ENCODE assay signal across 22 cellular contexts in the genomic region with DNA sequence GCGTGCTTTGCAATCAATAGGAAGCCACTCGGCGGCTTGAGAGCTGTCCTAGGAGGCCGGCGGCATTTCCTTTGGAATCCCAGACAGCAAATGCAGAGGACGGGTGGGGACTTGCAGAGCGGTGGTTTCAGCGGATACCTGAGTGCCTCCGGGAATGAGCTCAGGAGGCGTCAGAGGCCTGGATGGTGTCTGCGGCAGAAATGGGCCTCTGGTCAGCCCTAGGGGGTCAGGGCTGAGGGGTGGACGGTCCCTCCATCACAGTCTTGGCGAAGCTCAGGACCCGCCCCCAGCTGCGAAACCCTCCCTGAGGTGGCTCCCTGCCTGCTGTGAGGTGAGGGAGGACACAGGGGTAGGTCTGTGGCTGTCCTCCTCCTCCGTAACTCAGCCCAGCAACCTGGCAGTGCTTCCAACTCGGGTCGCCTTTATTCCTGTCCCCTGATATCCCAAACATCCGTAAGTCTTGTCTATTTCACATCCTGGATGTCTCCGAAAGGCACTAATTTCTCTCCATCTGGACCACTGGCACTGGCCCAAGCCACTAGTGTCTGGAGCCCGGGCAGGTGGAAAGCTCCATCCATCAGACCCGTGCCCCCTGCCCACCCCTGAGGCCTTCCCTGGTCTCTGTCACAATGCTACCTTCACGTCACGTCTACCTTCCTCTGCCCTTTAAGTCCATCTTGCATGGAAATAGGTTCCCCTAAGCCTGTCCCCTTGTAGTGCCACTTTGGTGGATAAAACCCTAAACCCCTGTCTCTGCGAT.
DNase-seq lines count a peak whose midpoint lies in the region; ATAC-seq, FAIRE-seq and TF ChIP-seq lines count a peak whose summit lies in the region.
"Had no signal": no experiment of that assay in that cellular context is flagged by ENCODE, and none has a peak within 500 bp of the region (broad histone marks: within the 10 kb centered on the region; RNA-seq: fewer than 3 reads in every experiment).

No MANE protein-coding gene starts in this region.

- no peak for FAIRE-seq in H1 (lab: Jason Lieb, UNC)
- FAIRE-seq: GM19239, H54 had no signal

- no peak overlapping the region for H3K56ac ChIP-seq in H1 (replicated peaks; ENCODE audit: insufficient read length, low read depth, low read length)

- H3K14ac ChIP-seq in H1 (ENCODE audit: insufficient read length), result no peak overlapping the region

- H3K27me3 ChIP-seq in H7 (ENCODE audit: control insufficient read depth, insufficient read depth, low read length) (no peaks in the 10 kb centered on the region), H1 (replicated peaks in 1 of 4; ENCODE audit: control insufficient read depth in 3 of 4, extremely low read depth in 1 of 4, insufficient read depth in 3 of 4, low read length in 3 of 4) (no peaks in the 10 kb centered on the region), neural progenitor cell (no peaks in the 10 kb centered on the region), ovary (no peaks in the 10 kb centered on the region)
- H3K27me3 ChIP-seq: Peyer's patch had no signal

- H3K9ac ChIP-seq in H1 (replicated peaks in 1 of 4; ENCODE audit: extremely low read depth in 1 of 4, low read depth in 3 of 4, low read length in 3 of 4) (no peak overlapping the region), neural progenitor cell (no peak overlapping the region)

- peaks cover 2% of the 10 kb centered on the region for H3K9me3 Mint-ChIP-seq in neural progenitor cell

- no peak overlapping the region for H3K4me3 ChIP-seq in H7 (ENCODE audit: insufficient read depth, low read depth, low read length)
- H3K4me3 ChIP-seq in H1 (ENCODE audit: extremely low read depth in 1 of 4, insufficient read depth in 2 of 4, low read depth in 3 of 4, low read length in 4 of 4), result no peak overlapping the region
- H3K4me3 ChIP-seq in neural progenitor cell, result no peak overlapping the region
- H3K4me3 ChIP-seq in ovary, result no peak overlapping the region
- H3K4me3 ChIP-seq in OCI-LY7 (ENCODE audit: low read depth, low read length, poor library complexity, severe bottlenecking), result no peak overlapping the region
- H3K4me3 ChIP-seq: MG63, Peyer's patch had no signal

- H3K4ac ChIP-seq in H1 (replicated peaks; ENCODE audit: insufficient read length, low read depth, low read length), result no peak overlapping the region

- POLR2A ChIA-PET in H1 (lab: Charles Lee; ENCODE audit: partially characterized antibody), result no interaction called here
- POLR2A ChIA-PET in OCI-LY7 (lab: Charles Lee), result no interaction called here

- intact Hi-C loops in ovary (cut with DNase I), result loop anchor here in 1 of 4 donors (10.0 kb wide), 1 partner anchor 56 kb away; no protein-coding TSS in a partner anchor
- intact Hi-C loops in OCI-LY7 (cut with micrococcal nuclease; ENCODE audit: unreplicated experiment), result no loop called here

- BruUV-seq in OCI-LY7 (replicated peaks; lab: Mats Ljungman, UMichigan), result no TSS peak

- H3K27ac ChIP-seq in H1 (ENCODE audit: low read depth, low read length) (no peak overlapping the region), neural progenitor cell (no peak overlapping the region), ovary (no peak overlapping the region), OCI-LY7 (ENCODE audit: low read depth, low read length, poor library complexity, severe bottlenecking) (no peak overlapping the region)
- H3K27ac ChIP-seq: Peyer's patch had no signal

- H3K4me1 ChIP-seq in H1 (replicated peaks in 1 of 4; ENCODE audit: control insufficient read depth in 3 of 4, insufficient read depth in 4 of 4, low read length in 3 of 4), result no peaks in the 10 kb centered on the region; a peak in 1 of 7 replicates
- no peaks in the 10 kb centered on the region for H3K4me1 ChIP-seq in neural progenitor cell
- no peaks in the 10 kb centered on the region for H3K4me1 ChIP-seq in ovary (ENCODE audit: insufficient read depth)
- no peaks in the 10 kb centered on the region for H3K4me1 ChIP-seq in OCI-LY7 (ENCODE audit: insufficient read depth, low read length, poor library complexity, severe bottlenecking)
- H3K4me1 ChIP-seq: Peyer's patch had no signal

- no peak overlapping the region for H3K23ac ChIP-seq in H1 (ENCODE audit: insufficient read length)

- H4K5ac ChIP-seq in H1 (ENCODE audit: insufficient read length, low read depth, low read length), result no peak overlapping the region

- peak overlapping the region; percentile 45; the same call in 1 of the 2 replicates for H4K8ac ChIP-seq in H1 (ENCODE audit: extremely low read depth, insufficient read depth, low read length)

- H2AK5ac ChIP-seq in H1 (ENCODE audit: low read depth, low read length), result no peak overlapping the region

- TF ChIP-seq POLR2A in H1 (IDR thresholded peaks at IDR 0.05; ENCODE audit: control extremely low read depth in 1 of 2, low read depth in 2 of 2, low read length in 2 of 2) (no peak), ovary (IDR thresholded peaks at IDR 0.05) (no peak)

- H3K9me3 ChIP-seq in H1 (ENCODE audit: insufficient read depth in 2 of 2, low read depth in 1 of 2, low read length in 1 of 2), result no peaks in the 10 kb centered on the region
- no peaks in the 10 kb centered on the region for H3K9me3 ChIP-seq in neural progenitor cell (ENCODE audit: low read depth)
- H3K9me3 ChIP-seq in ovary, result no peaks in the 10 kb centered on the region
- no peaks in the 10 kb centered on the region for H3K9me3 ChIP-seq in OCI-LY7 (ENCODE audit: low read length)
- H3K9me3 ChIP-seq: MG63, Peyer's patch had no signal

- H3F3A ChIP-seq in neural progenitor cell (ENCODE audit: low read depth), result no peaks in the 10 kb centered on the region

- H2BK15ac ChIP-seq in H1 (ENCODE audit: low read length), result no peak overlapping the region

- H3K4me1 Mint-ChIP-seq in neural progenitor cell, result no peaks in the 10 kb centered on the region
- H3K4me1 Mint-ChIP-seq: CD4-positive, CD25-positive, alpha-beta regulatory T cell had no signal

- TF ChIP-seq CTCF in H1 (IDR thresholded peaks at IDR 0.05; ENCODE audit: control extremely low read depth in 1 of 3, insufficient read depth in 1 of 3, low read depth in 1 of 3, low read length in 3 of 3) (no peak), neural progenitor cell (IDR thresholded peaks at IDR 0.05) (no peak), ovary (IDR thresholded peaks at IDR 0.05) (no peak), OCI-LY7 (conservative IDR thresholded peaks at IDR 0.05; ENCODE audit: low read length) (no peak)

- no peaks in the 10 kb centered on the region for H3K36me3 Mint-ChIP-seq in neural progenitor cell
- H3K36me3 Mint-ChIP-seq: CD4-positive, CD25-positive, alpha-beta regulatory T cell had no signal

- no peaks in the 10 kb centered on the region for H3K79me2 ChIP-seq in H1 (ENCODE audit: control insufficient read depth in 1 of 2, insufficient read depth in 2 of 2, low read length in 2 of 2)
- H3K79me2 ChIP-seq in neural progenitor cell (ENCODE audit: low read depth), result no peaks in the 10 kb centered on the region
- H3K79me2 ChIP-seq in OCI-LY7 (ENCODE audit: insufficient read depth, low read depth, low read length), result no peaks in the 10 kb centered on the region

- H2BK5ac ChIP-seq in H1 (ENCODE audit: low read depth, low read length), result no peak overlapping the region

- no peak for TF ChIP-seq RAD21 in H1 (IDR thresholded peaks at IDR 0.05 in 1 of 2, conservative IDR thresholded peaks at IDR 0.05 in 1 of 2; ENCODE audit: low read depth in 2 of 2, low read length in 2 of 2)

- H3K27me3 Mint-ChIP-seq in neural progenitor cell (ENCODE audit: insufficient read depth, low read depth), result peaks cover 7% of the 10 kb centered on the region

- peak; percentile 62 for DNase-seq in H7
- peak; percentile 57 for DNase-seq in NCI-H2171 (lab: John Stamatoyannopoulos, UW)
- DNase-seq in H1 (ENCODE audit: low read depth in 1 of 2, low spot score in 2 of 2), result no peak
- DNase-seq in neural progenitor cell (ENCODE audit: low spot score), result peak; percentile 29
- DNase-seq in ovary, result no peak
- no peak for DNase-seq in OCI-LY7 (ENCODE audit: low spot score)
- DNase-seq in superior temporal gyrus (ENCODE audit: extremely low spot score), result no peak
- DNase-seq: CD4-positive, CD25-positive, alpha-beta regulatory T cell; DND-41; GDM1; HFFc6; MG63; NCI-H1417 treated with DMSO at 0.1 percent for 48 hours; NCI-H187 treated with DMSO at 0.1 percent for 48 hours; NCI-H2107; NCI-H345; NCI-H526; Peyer's patch had no signal

- no peak overlapping the region for H4K91ac ChIP-seq in H1 (replicated peaks; ENCODE audit: insufficient read length, low read length)

- H3K18ac ChIP-seq in H1 (ENCODE audit: extremely low read depth, low read length), result no peak overlapping the region

- peak overlapping the region; percentile 60; the same call in 1 of the 2 replicates for H2BK12ac ChIP-seq in H1 (ENCODE audit: low read depth, low read length)

- H3K79me1 ChIP-seq in H1 (ENCODE audit: low read depth, low read length), result no peaks in the 10 kb centered on the region

- WGBS in H1 (ENCODE audit: extremely low coverage in 1 of 2, insufficient coverage in 1 of 2, insufficient read length in 1 of 2, insufficient replicate concordance in 2 of 2, low coverage in 1 of 2, low lambda C conversion rate in 2 of 2, missing lambda C conversion rate in 1 of 2), 2 experiments, result 90% methylated on average over 25 of the region's 25 CpGs; no CpG with 5 or more reads in 1 of the 2 experiments
- WGBS in ovary, 3 donors, result 49 to 71% (median 68%) methylated on average over 25 of the region's 25 CpGs

- H3K4me2 ChIP-seq in H1 (ENCODE audit: insufficient read depth in 1 of 2, low read depth in 2 of 2, low read length in 2 of 2) (no peak overlapping the region), neural progenitor cell (no peak overlapping the region), OCI-LY7 (ENCODE audit: low read length) (no peak overlapping the region)

- no peak overlapping the region for H2BK120ac ChIP-seq in H1 (replicated peaks; ENCODE audit: low read depth, low read length)

- no peak overlapping the region for H2AFZ ChIP-seq in H1 (ENCODE audit: low read length)
- H2AFZ ChIP-seq in neural progenitor cell (replicated peaks), result no peak overlapping the region
- no peak overlapping the region for H2AFZ ChIP-seq in OCI-LY7 (ENCODE audit: low read length)

- H4K20me1 ChIP-seq in H1 (replicated peaks in 1 of 2; ENCODE audit: control insufficient read depth in 1 of 2, insufficient read depth in 2 of 2, low read length in 2 of 2) (no peaks in the 10 kb centered on the region), neural progenitor cell (ENCODE audit: low read depth) (no peaks in the 10 kb centered on the region), OCI-LY7 (ENCODE audit: insufficient read depth, low read length) (no peaks in the 10 kb centered on the region)

- H3K36me3 ChIP-seq in H7 (replicated peaks; ENCODE audit: control insufficient read depth, insufficient read depth, low read length) (no peaks in the 10 kb centered on the region), H1 (ENCODE audit: control insufficient read depth in 2 of 4, insufficient read depth in 4 of 4, low read length in 3 of 4) (no peaks in the 10 kb centered on the region), neural progenitor cell (no peaks in the 10 kb centered on the region), ovary (no peaks in the 10 kb centered on the region), OCI-LY7 (ENCODE audit: insufficient read depth, low read length) (no peaks in the 10 kb centered on the region)
- H3K36me3 ChIP-seq: MG63, Peyer's patch had no signal

- CTCF ChIA-PET in H1 (lab: Charles Lee; ENCODE audit: partially characterized antibody), result interaction anchor here (1.0 to 1.6 kb wide), 4 partner anchors 11 to 95 kb away, joined by 3 to 4 read pairs (median 3); no protein-coding TSS in a partner anchor
- CTCF ChIA-PET in OCI-LY7 (lab: Charles Lee; ENCODE audit: unreplicated experiment), result no interaction called here

- H3K4me3 Mint-ChIP-seq in neural progenitor cell, result no peak overlapping the region
- H3K4me3 Mint-ChIP-seq: CD4-positive, CD25-positive, alpha-beta regulatory T cell; HFFc6 had no signal

- ATAC-seq in HG02870 (IDR thresholded peaks at IDR 0.05; ENCODE audit: unreplicated experiment), result no peak
- ATAC-seq: SK-N-SH treated with all-trans-retinoic acid at 6 μM for 48 hours had no signal

- H3K27ac Mint-ChIP-seq in neural progenitor cell, result no peak overlapping the region
- H3K27ac Mint-ChIP-seq: CD4-positive, CD25-positive, alpha-beta regulatory T cell; HFFc6 had no signal

- peaks cover 8% of the 10 kb centered on the region; the same call in 1 of the 2 replicates for H3K23me2 ChIP-seq in H1 (ENCODE audit: low read depth, low read length)

- no peak overlapping the region for H2BK20ac ChIP-seq in H1 (ENCODE audit: low read length)

- no peak for TF ChIP-seq EP300 in H1 (IDR thresholded peaks at IDR 0.05; ENCODE audit: borderline replicate concordance in 1 of 2, low read depth in 2 of 2, low read length in 2 of 2)
- TF ChIP-seq EP300 in ovary (IDR thresholded peaks at IDR 0.05), result no peak

- no peaks in the 10 kb centered on the region for H3K9me2 ChIP-seq in OCI-LY7 (ENCODE audit: insufficient read depth, low read length)

Comparison
In these comparisons a context has a peak if more than half of its experiments do, and no peak if none do; other contexts are left out.
1. DNase-seq: peak in H7 (single experiment), NCI-H2171 (single experiment) and neural progenitor cell (single experiment); none in H1 (0 of 2), ovary (0 of 5), OCI-LY7 (single experiment) and superior temporal gyrus (single experiment).